ENCODE assay signal across 24 cellular contexts in genomic region chr13:112244061-112244460, GRCh38.
DNase-seq lines count a peak whose midpoint lies in the region; ATAC-seq, FAIRE-seq and TF ChIP-seq lines count a peak whose summit lies in the region.
"Had no signal": no experiment of that assay in that cellular context is flagged by ENCODE, and none has a peak within 500 bp of the region (broad histone marks: within the 10 kb centered on the region; RNA-seq: fewer than 3 reads in every experiment).

No MANE protein-coding gene starts in this region.

- DNase-seq in H7 (peak; percentile 44), ecto neural progenitor cell (ENCODE audit: low spot score) (peak; percentile 38), upper lobe of right lung (peak; percentile 45), RCC 7860 (ENCODE audit: low spot score) (no peak), NCI-H82 (lab: John Stamatoyannopoulos, UW) (no peak)
- DNase-seq: AML-193; C1 segment of cervical spinal cord; CD4-positive, alpha-beta memory T cell; COR-L47; DMS53; HFFc6; IMR-90; KG1; MG63; NCI-H2029; NCI-H446; NCI-H524 treated with DMSO at 0.1 percent for 48 hours; SHP77 had no signal

- H3K9ac ChIP-seq in neural cell (ENCODE audit: low read length) = no peak overlapping the region

- no peaks in the 10 kb centered on the region for H4K20me1 ChIP-seq in neural cell (ENCODE audit: insufficient read depth)

- H3K36me3 ChIP-seq in H7 (replicated peaks; ENCODE audit: control insufficient read depth, insufficient read depth, low read length) (no peaks in the 10 kb centered on the region), neural cell (ENCODE audit: insufficient read depth, low read length) (no peaks in the 10 kb centered on the region), upper lobe of right lung (no peaks in the 10 kb centered on the region)
- H3K36me3 ChIP-seq: HAP-1, MG63 had no signal

- peak; percentile 19 for TF ChIP-seq RAD21 in neural cell (conservative IDR thresholded peaks at IDR 0.05)

- no peaks in the 10 kb centered on the region for H3F3A ChIP-seq in neural cell (ENCODE audit: insufficient read depth, low read length, poor library complexity, severe bottlenecking)

- H3K4me1 ChIP-seq in upper lobe of right lung = no peaks in the 10 kb centered on the region
- H3K4me1 ChIP-seq: A549, HAP-1 had no signal

- no peak overlapping the region for H2AFZ ChIP-seq in neural cell (ENCODE audit: low read depth, low read length)

- H3K9me2 ChIP-seq in neural cell (ENCODE audit: insufficient read depth, low read length) = no peaks in the 10 kb centered on the region

- no peaks in the 10 kb centered on the region for H3K79me2 ChIP-seq in neural cell (replicated peaks; ENCODE audit: insufficient read depth, low read length)

- H3K9me3 ChIP-seq in neural cell (ENCODE audit: low read length) = no peaks in the 10 kb centered on the region
- H3K9me3 ChIP-seq in upper lobe of right lung = no peaks in the 10 kb centered on the region
- H3K9me3 ChIP-seq: A549, HAP-1, MG63 had no signal

- H3K27ac ChIP-seq in neural cell (ENCODE audit: low read length) = no peak overlapping the region
- no peak overlapping the region for H3K27ac ChIP-seq in upper lobe of right lung
- H3K27ac ChIP-seq: A549, RWPE1 had no signal

- TF ChIP-seq EP300 in neural cell (conservative IDR thresholded peaks at IDR 0.05; ENCODE audit: poor library complexity, severe bottlenecking) = no peak

- ATAC-seq in upper lobe of right lung (no peak), HG02981 (IDR thresholded peaks at IDR 0.05; ENCODE audit: unreplicated experiment) (no peak)
- ATAC-seq: A549 had no signal

- intact Hi-C loops in upper lobe of right lung (cut with DNase I) = no loop called here

- TF ChIP-seq CTCF in neural cell (IDR thresholded peaks at IDR 0.05; ENCODE audit: poor library complexity, severe bottlenecking) = no peak
- no peak for TF ChIP-seq CTCF in upper lobe of right lung (IDR thresholded peaks at IDR 0.05)

- no peak overlapping the region for H3K4me2 ChIP-seq in neural cell (ENCODE audit: low read length)
- H3K4me2 ChIP-seq: A549 had no signal

- H3K4me3 ChIP-seq in H7 (ENCODE audit: insufficient read depth, low read depth, low read length) (no peak overlapping the region), neural cell (ENCODE audit: low read length) (peak overlapping the region; percentile 0), upper lobe of right lung (no peak overlapping the region)
- H3K4me3 ChIP-seq: A549, HAP-1, MG63 had no signal

- H3K27me3 ChIP-seq in H7 (ENCODE audit: control insufficient read depth, insufficient read depth, low read length) = no peaks in the 10 kb centered on the region
- no peaks in the 10 kb centered on the region for H3K27me3 ChIP-seq in neural cell (ENCODE audit: insufficient read depth, low read depth, low read length)
- H3K27me3 ChIP-seq in upper lobe of right lung = no peaks in the 10 kb centered on the region
- H3K27me3 ChIP-seq: MG63 had no signal

- no peak for FAIRE-seq in RCC 7860 (lab: Jason Lieb, UNC)
- FAIRE-seq: A549, GM18507 had no signal

TF ChIP-seq in neural cell, 6 proteins besides CTCF, POLR2A, EP300 and RAD21:
- TF ChIP-seq POLR2AphosphoS5 (IDR thresholded peaks at IDR 0.05) (no peak), MXI1 (conservative IDR thresholded peaks at IDR 0.05; ENCODE audit: poor library complexity, severe bottlenecking) (no peak), SMC3 (conservative IDR thresholded peaks at IDR 0.05; ENCODE audit: poor library complexity) (peak; percentile 27), EZH2 (IDR thresholded peaks at IDR 0.05; ENCODE audit: borderline replicate concordance, insufficient read depth, low read length, poor library complexity, severe bottlenecking) (no peak)

Comparison
In these comparisons a context has a peak if more than half of its experiments do, and no peak if none do; other contexts are left out.
1. DNase-seq: peak in H7 (single experiment), ecto neural progenitor cell (single experiment) and upper lobe of right lung (single experiment); none in RCC 7860 (single experiment) and NCI-H82 (single experiment).